Comparison of ENCODE assay signal across 13 cellular contexts in genomic region chr16:47979783-47980182, GRCh38.
DNase-seq lines count a peak whose midpoint lies in the region; ATAC-seq and TF ChIP-seq lines count a peak whose summit lies in the region.
"Had no signal": no experiment of that assay in that cellular context is flagged by ENCODE, and none has a peak within 500 bp of the region (broad histone marks: within the 10 kb centered on the region; RNA-seq: fewer than 3 reads in every experiment).

No MANE protein-coding gene starts in this region.

- TF ChIP-seq EP300 in esophagus muscularis mucosa (IDR thresholded peaks at IDR 0.05), result no peak

- WGBS in esophagus muscularis mucosa, result 71% methylated on average over 1 of the region's 1 CpG
- WGBS in adrenal gland, 4 donors, result 56 to 87% (median 68%) methylated on average over 1 of the region's 1 CpG

- H3K9me3 ChIP-seq in esophagus muscularis mucosa, result no peaks in the 10 kb centered on the region
- no peaks in the 10 kb centered on the region for H3K9me3 ChIP-seq in adrenal gland (replicated peaks in 1 of 3)

- no peak overlapping the region for H3K4me3 ChIP-seq in esophagus muscularis mucosa
- no peak overlapping the region for H3K4me3 ChIP-seq in adrenal gland

- DNase-seq in DMS 273 (lab: John Stamatoyannopoulos, UW; ENCODE audit: unreplicated experiment), result peak; percentile 22
- DNase-seq in DMS 273 treated with DMSO at 0.1 percent for 48 hours (lab: John Stamatoyannopoulos, UW), result no peak
- DNase-seq in M059J (ENCODE audit: low read depth), result peak; percentile 34
- DNase-seq in esophagus muscularis mucosa (ENCODE audit: extremely low spot score), result peak; percentile 70
- peak; percentile 35 for DNase-seq in superior temporal gyrus (ENCODE audit: extremely low spot score)
- DNase-seq in adrenal gland, result no peak
- DNase-seq: CD8-positive, alpha-beta T cell; COR-L47; DMS53; HCEC 1CT; HFFc6 had no signal

- intact Hi-C loops in esophagus muscularis mucosa (cut with DNase I), result no loop called here
- intact Hi-C loops in adrenal gland (cut with DNase I), result no loop called here

- H3K36me3 ChIP-seq in esophagus muscularis mucosa, result no peaks in the 10 kb centered on the region
- H3K36me3 ChIP-seq in adrenal gland (replicated peaks in 1 of 2), result no peaks in the 10 kb centered on the region

- H3K27ac ChIP-seq in esophagus muscularis mucosa (replicated peaks in 1 of 4) (no peak overlapping the region), adrenal gland (no peak overlapping the region)
- H3K27ac ChIP-seq: 22Rv1 had no signal

- H3K27me3 ChIP-seq in esophagus muscularis mucosa (peaks cover 0 to 3% (median 0%) of the 10 kb centered on the region in 4 donors), adrenal gland (no peaks in the 10 kb centered on the region)

- ATAC-seq in HG02852 (IDR thresholded peaks at IDR 0.05; ENCODE audit: unreplicated experiment), result no peak
- ATAC-seq: CD8-positive, alpha-beta T cell had no signal

- TF ChIP-seq POLR2A in esophagus muscularis mucosa (IDR thresholded peaks at IDR 0.05; ENCODE audit: low read depth) (no peak), adrenal gland (IDR thresholded peaks at IDR 0.05) (no peak)

- no peak for TF ChIP-seq CTCF in esophagus muscularis mucosa (IDR thresholded peaks at IDR 0.05)
- TF ChIP-seq CTCF in adrenal gland (IDR thresholded peaks at IDR 0.05), result no peak

- H3K4me1 ChIP-seq in esophagus muscularis mucosa, result peaks cover 0 to 4% (median 0%) of the 10 kb centered on the region in 4 donors
- no peaks in the 10 kb centered on the region for H3K4me1 ChIP-seq in adrenal gland (replicated peaks in 1 of 2)

Comparison
In these comparisons a context has a peak if more than half of its experiments do, and no peak if none do; other contexts are left out.
1. DNase-seq: peak in DMS 273 (single experiment), M059J (single experiment), esophagus muscularis mucosa (single experiment) and superior temporal gyrus (single experiment); none in DMS 273 treated with DMSO at 0.1 percent for 48 hours (single experiment) and adrenal gland (0 of 7).